In the genomic region with DNA sequence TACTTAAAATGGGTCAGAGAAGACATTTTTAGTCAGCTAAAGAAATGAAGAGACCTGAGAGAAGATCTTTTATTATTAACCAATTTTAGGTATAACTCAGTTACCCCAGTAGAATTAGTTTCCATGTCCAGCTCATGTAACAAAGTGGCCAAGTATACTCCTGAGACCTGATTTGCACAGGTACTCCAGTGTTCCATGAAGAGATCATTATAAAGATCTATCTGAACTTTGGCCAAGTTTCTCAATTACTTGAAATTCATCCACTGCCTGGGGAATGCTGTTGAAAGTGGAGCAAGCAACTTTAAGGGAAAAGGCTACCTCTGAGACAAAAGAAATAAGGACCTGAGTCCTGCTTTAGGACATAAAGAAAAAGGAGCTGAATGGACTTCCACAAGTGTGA, we compare ENCODE assay signal across 17 cellular contexts. TPM values are rescaled to one million over a fixed set of nuclear protein-coding genes. Genes with fewer than 3 reads are reported as not detected.
DNase-seq lines count a peak whose midpoint lies in the region; ATAC-seq and TF ChIP-seq lines count a peak whose summit lies in the region.
"Had no signal": no experiment of that assay in that cellular context is flagged by ENCODE, and none has a peak within 500 bp of the region (broad histone marks: within the 10 kb centered on the region; RNA-seq: fewer than 3 reads in every experiment).

No MANE protein-coding gene starts in this region.

- 0 out of 2 replicates have a peak, but pooled peaks cover 3% of the 10 kb centered on the region for H3K9me1 ChIP-seq in IMR-90 (ENCODE audit: insufficient read depth, low read length)

- in situ Hi-C loops in IMR-90 (cut with MboI; ENCODE audit: low sequenced_read_pairs) = no loop called here

- POLR2A ChIA-PET in IMR-90 (lab: Charles Lee; ENCODE audit: unreplicated experiment) = no interaction called here

- H4K5ac ChIP-seq in IMR-90 (ENCODE audit: low read depth, low read length) = no peak overlapping the region; the same call in 1 of the 2 replicates

- H3K4me3 ChIP-seq in IMR-90 (ENCODE audit: insufficient read depth, low read depth, low read length) = no peak overlapping the region
- H3K4me3 ChIP-seq in thyroid gland (replicated peaks in 1 of 3) = no peak overlapping the region
- H3K4me3 ChIP-seq: BLaER1 had no signal

- BruUV-seq in IMR-90 (replicated peaks; lab: Mats Ljungman, UMichigan) = no TSS peak

- TF ChIP-seq CTCF in IMR-90 (conservative IDR thresholded peaks at IDR 0.05; ENCODE audit: low read depth, low read length) (no peak), thyroid gland (IDR thresholded peaks at IDR 0.05) (no peak)

- CTCF ChIA-PET in IMR-90 (lab: Yijun Ruan, JAX) = interaction anchor here (1.0 kb wide), 1 partner anchor 16 kb away, joined by 3 read pairs; no protein-coding TSS in a partner anchor

- H4K8ac ChIP-seq in IMR-90 (ENCODE audit: low read depth in 2 of 2, low read length in 2 of 2) = no peak overlapping the region

- H3K27me3 ChIP-seq in IMR-90 (ENCODE audit: control insufficient read depth, insufficient read depth, low read length) (no peaks in the 10 kb centered on the region), thyroid gland (no peaks in the 10 kb centered on the region)
- H3K27me3 ChIP-seq: BLaER1 had no signal

- H2AFZ ChIP-seq in IMR-90 (replicated peaks; ENCODE audit: low read length, poor library complexity) = no peak overlapping the region

- no peak overlapping the region for H3K27ac ChIP-seq in IMR-90 (ENCODE audit: insufficient read depth, low read length)
- H3K27ac ChIP-seq in thyroid gland = peak overlapping the region; percentile 14 to 63 (median 30)
- H3K27ac ChIP-seq: BLaER1 had no signal

- H3K18ac ChIP-seq in IMR-90 (ENCODE audit: low read depth, low read length) = peak overlapping the region; percentile 75; the same call in 1 of the 2 replicates

- H2AK5ac ChIP-seq in IMR-90 (ENCODE audit: low read depth, low read length) = no peak overlapping the region

- DNase-seq in IMR-90 (no peak), thyroid gland (no peak), COLO668 (lab: John Stamatoyannopoulos, UW; ENCODE audit: unreplicated experiment) (no peak)
- DNase-seq in activated naive CD4-positive, alpha-beta T cell treated with Interleukin-2 at 50 U/mL for 16 hours = no peak
- DNase-seq: 8988T; ACHN; BE2C; C1 segment of cervical spinal cord; Caco-2; Calu3; CD4-positive, alpha-beta memory T cell; CD4-positive, CD25-positive, alpha-beta regulatory T cell; CD8-positive, alpha-beta memory T cell; DMS79 treated with DMSO at 0.1 percent for 48 hours; GF-D8 had no signal

- no peak overlapping the region for H2BK5ac ChIP-seq in IMR-90 (ENCODE audit: low read depth, low read length, poor library complexity, severe bottlenecking)

- no peak overlapping the region for H2AK9ac ChIP-seq in IMR-90 (replicated peaks; ENCODE audit: low read depth, low read length, poor library complexity)

- dilution Hi-C loops in IMR-90 (cut with HindIII; ENCODE audit: low sequenced_read_pairs, unreplicated experiment) = no loop called here

- H4K20me1 ChIP-seq in IMR-90 (ENCODE audit: insufficient read depth, low read length) = no peaks in the 10 kb centered on the region
- H4K20me1 ChIP-seq: BLaER1 had no signal

- peak overlapping the region; percentile 12; the same call in 1 of the 2 replicates for H2BK120ac ChIP-seq in IMR-90 (ENCODE audit: low read depth, low read length)

- TF ChIP-seq RAD21 in IMR-90 (IDR thresholded peaks at IDR 0.05; ENCODE audit: low read length) = no peak

- H3K4ac ChIP-seq in IMR-90 (ENCODE audit: low read depth, low read length) = no peak overlapping the region

- H3K56ac ChIP-seq in IMR-90 (ENCODE audit: extremely low read depth, insufficient read depth, low read length) = no peak overlapping the region

- ATAC-seq in IMR-90 (ENCODE audit: low read depth) (no peak), GM18517 (IDR thresholded peaks at IDR 0.05; ENCODE audit: unreplicated experiment) (no peak)

- H3K9ac ChIP-seq in IMR-90 (ENCODE audit: low read depth, low read length) = no peak overlapping the region
- H3K9ac ChIP-seq: BLaER1 had no signal

- peak overlapping the region; percentile 74 for H2BK20ac ChIP-seq in IMR-90 (ENCODE audit: low read depth, low read length)

- no peaks in the 10 kb centered on the region for H3K79me1 ChIP-seq in IMR-90 (ENCODE audit: low read depth in 1 of 2, low read length in 2 of 2)

- peaks cover 3% of the 10 kb centered on the region; the same call in 1 of the 2 replicates for H3K9me3 ChIP-seq in IMR-90 (ENCODE audit: control insufficient read depth, insufficient read depth, low read length)
- no peaks in the 10 kb centered on the region for H3K9me3 ChIP-seq in thyroid gland
- H3K9me3 ChIP-seq: BE2C, BLaER1, Caco-2 had no signal

- intact Hi-C loops in IMR-90 (cut with micrococcal nuclease) = loop anchor here (1.0 kb wide), 1 partner anchor 10 kb away; no protein-coding TSS in a partner anchor
- intact Hi-C loops in thyroid gland (cut with DNase I) = no loop called here

- H3K36me3 ChIP-seq in IMR-90 (ENCODE audit: control insufficient read depth, insufficient read depth, low read length) = no peaks in the 10 kb centered on the region; the same call in 1 of the 2 replicates
- H3K36me3 ChIP-seq in thyroid gland = no peaks in the 10 kb centered on the region
- H3K36me3 ChIP-seq: BE2C, BLaER1 had no signal

- no peak for TF ChIP-seq POLR2A in IMR-90 (IDR thresholded peaks at IDR 0.05; ENCODE audit: low read depth, low read length)
- no peak for TF ChIP-seq POLR2A in thyroid gland (IDR thresholded peaks at IDR 0.05)

- H4K91ac ChIP-seq in IMR-90 (ENCODE audit: insufficient read depth, low read depth, low read length) = peak overlapping the region; percentile 26; the same call in 1 of the 2 replicates

- H3K4me1 ChIP-seq in IMR-90 (ENCODE audit: control insufficient read depth, insufficient read depth, low read length) = peaks cover 13% of the 10 kb centered on the region
- peaks cover 6 to 16% of the 10 kb centered on the region in 2 donors for H3K4me1 ChIP-seq in thyroid gland
- H3K4me1 ChIP-seq: BE2C, Caco-2 had no signal

- no peak overlapping the region for H3K14ac ChIP-seq in IMR-90 (replicated peaks; ENCODE audit: low read depth, low read length)

- peak overlapping the region; percentile 77; the same call in 2 of the 3 replicates for H2BK15ac ChIP-seq in IMR-90 (ENCODE audit: low read depth, low read length)

- no peak overlapping the region for H3K23ac ChIP-seq in IMR-90 (ENCODE audit: low read depth, low read length)

- H3K4me2 ChIP-seq in IMR-90 (ENCODE audit: low read depth, low read length) = no peak overlapping the region
- H3K4me2 ChIP-seq: BLaER1 had no signal

TF ChIP-seq in IMR-90, 13 proteins besides CTCF, POLR2A, EP300 and RAD21:
- TF ChIP-seq USF2 (IDR thresholded peaks at IDR 0.05; ENCODE audit: low read depth, low read length) (no peak), MXI1 (IDR thresholded peaks at IDR 0.05; ENCODE audit: borderline replicate concordance, low read depth, low read length) (no peak), RCOR1 (IDR thresholded peaks at IDR 0.05; ENCODE audit: insufficient replicate concordance, low read length) (no peak), RFX5 (IDR thresholded peaks at IDR 0.05; ENCODE audit: low read depth, low read length) (no peak), NFE2L2 (IDR thresholded peaks at IDR 0.05; ENCODE audit: low read depth, low read length) (no peak), FOS (IDR thresholded peaks at IDR 0.05; ENCODE audit: low read depth, low read length) (no peak), MAFK (IDR thresholded peaks at IDR 0.05; ENCODE audit: low read depth, low read length) (no peak), SMC3 (IDR thresholded peaks at IDR 0.05; ENCODE audit: low read depth, low read length) (no peak), BHLHE40 (IDR thresholded peaks at IDR 0.05; ENCODE audit: low read depth, low read length) (no peak), MAZ (IDR thresholded peaks at IDR 0.05; ENCODE audit: borderline replicate concordance, low read depth, low read length) (no peak)
- TF ChIP-seq, protein P1, sequence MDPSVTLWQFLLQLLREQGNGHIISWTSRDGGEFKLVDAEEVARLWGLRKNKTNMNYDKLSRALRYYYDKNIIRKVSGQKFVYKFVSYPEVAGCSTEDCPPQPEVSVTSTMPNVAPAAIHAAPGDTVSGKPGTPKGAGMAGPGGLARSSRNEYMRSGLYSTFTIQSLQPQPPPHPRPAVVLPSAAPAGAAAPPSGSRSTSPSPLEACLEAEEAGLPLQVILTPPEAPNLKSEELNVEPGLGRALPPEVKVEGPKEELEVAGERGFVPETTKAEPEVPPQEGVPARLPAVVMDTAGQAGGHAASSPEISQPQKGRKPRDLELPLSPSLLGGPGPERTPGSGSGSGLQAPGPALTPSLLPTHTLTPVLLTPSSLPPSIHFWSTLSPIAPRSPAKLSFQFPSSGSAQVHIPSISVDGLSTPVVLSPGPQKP (IDR thresholded peaks at IDR 0.05; ENCODE audit: borderline replicate concordance, low read depth, low read length) = no peak

RNA-seq across cellular contexts. Expression of gene EDNRB, which starts 47.0 kb away (rescaled TPM):
- total RNA-seq in IMR-90 (2012; rRNA removed) (under 0.01 and 0.28 TPM in 2 replicates), thyroid gland (100 to 1,000 TPM in 1 of 4 donors, 10 to 100 TPM in 3; 29.3 to 109 (median 60.3) TPM)
- polyA plus RNA-seq in IMR-90 (2012; rRNA removed) = 0.07 and 0.09 TPM in 2 replicates
- polyA plus RNA-seq in IMR-90 (2012; cell fraction: cytosol; rRNA removed) = 0.15 TPM in 1 of 2 replicates, not detected in the other
- polyA plus RNA-seq in IMR-90 (2012; cell fraction: nucleus; rRNA removed; ENCODE audit: low replicate concordance) = 0.07 and 0.19 TPM in 2 replicates
- total RNA-seq: Calu3; CD4-positive, alpha-beta memory T cell; CD4-positive, CD25-positive, alpha-beta regulatory T cell had no signal
- polyA plus RNA-seq: CD4-positive, alpha-beta memory T cell; CD4-positive, CD25-positive, alpha-beta regulatory T cell; CD8-positive, alpha-beta memory T cell had no signal

Comparison
In these comparisons a context has a peak if more than half of its experiments do, and no peak if none do; other contexts are left out.
1. RNA of gene EDNRB, which starts 47.0 kb away (total RNA-seq): 29.3 to 109 TPM in thyroid gland; under 0.01 to 0.28 TPM in IMR-90; every median in the first group is over 10 times any median in the second.